ENCODE assay signal across 18 cellular contexts in genomic region chr7:35576037-35576573, GRCh38.
"Had no signal": no experiment of that assay in that cellular context is flagged by ENCODE, and none has a peak within 500 bp of the region (broad histone marks: within the 10 kb centered on the region; RNA-seq: fewer than 3 reads in every experiment).

No MANE protein-coding gene starts in this region.

- DNase-seq: activated CD4-positive, alpha-beta T cell treated with anti-CD3 and anti-CD28 coated beads, Interleukin-2, amount 10 ng/mL, durations not matched to agents 7 days and 5 days; activated CD8-positive, alpha-beta memory T cell treated with anti-CD3 and anti-CD28 coated beads, Interleukin-2, amount 50 U/mL, for 4 hours; activated CD8-positive, alpha-beta T cell treated with anti-CD3 and anti-CD28 coated beads, Interleukin-2, amount 10 ng/mL, durations not matched to agents 7 days and 5 days; activated naive CD4-positive, alpha-beta T cell treated with anti-CD3 and anti-CD28 coated beads for 36 hours; activated naive CD8-positive, alpha-beta T cell treated with anti-CD3 and anti-CD28 coated beads, Interleukin-2, amount 50 U/mL, for 24 hours; activated T-cell treated with anti-CD3 and anti-CD28 coated beads, Interleukin-2, amount 50 U/mL, for 4 hours; brain microvascular endothelial cell; central memory CD4-positive, alpha-beta T cell; dorsolateral prefrontal cortex; left cardiac atrium; nephron progenitor cell; posterior cingulate gyrus; retina; stimulated activated naive CD8-positive, alpha-beta T cell treated with anti-CD3 and anti-CD28 coated beads, Interleukin-15, amount 100 ng/mL, for 72 hours; T-helper 9 cell had no signal

- H3K27ac ChIP-seq: brain microvascular endothelial cell, dorsolateral prefrontal cortex, hepatocyte had no signal

- H3K27me3 ChIP-seq: brain microvascular endothelial cell, dorsolateral prefrontal cortex, hepatocyte had no signal

- H3K4me3 ChIP-seq: dorsolateral prefrontal cortex, hepatocyte, lung had no signal

- ATAC-seq: activated CD4-positive, CD25-positive, alpha-beta regulatory T cell treated with anti-CD3 and anti-CD28 coated beads, Interleukin-2, amount 50 U/mL, for 24 hours; activated CD8-positive, alpha-beta T cell treated with anti-CD3 and anti-CD28 coated beads, Interleukin-2, amount 10 ng/mL, durations not matched to agents 7 days and 5 days; activated naive CD8-positive, alpha-beta T cell treated with anti-CD3 and anti-CD28 coated beads, Interleukin-2, amount 50 U/mL, for 24 hours; activated T-cell treated with anti-CD3 and anti-CD28 coated beads, Interleukin-2, amount 50 U/mL, for 4 hours; stimulated activated naive CD8-positive, alpha-beta T cell treated with anti-CD3 and anti-CD28 coated beads, Interleukin-15, amount 100 ng/mL, for 72 hours had no signal

- H3K36me3 ChIP-seq: brain microvascular endothelial cell had no signal
